Comparison of ENCODE assay signal across 17 cellular contexts in the genomic region with DNA sequence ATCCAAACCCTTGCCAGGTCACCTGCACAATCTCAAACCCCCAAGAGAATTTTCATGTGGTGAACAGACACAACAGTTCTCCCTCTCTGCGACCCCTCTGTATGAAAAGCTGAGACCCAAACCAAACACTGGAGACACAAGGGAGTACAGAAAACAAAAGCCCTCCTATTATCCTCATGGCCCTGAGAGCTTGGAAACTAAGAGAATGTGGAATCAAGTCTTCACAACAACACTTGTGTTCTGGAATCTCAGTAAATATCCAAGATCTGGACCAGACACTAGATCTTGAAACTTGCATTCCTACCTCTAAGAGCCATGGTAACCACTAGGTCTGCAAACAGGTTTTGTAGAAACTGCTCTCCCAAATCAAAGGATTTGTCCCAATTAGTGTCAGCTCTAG.
"Had no signal": no experiment of that assay in that cellular context is flagged by ENCODE, and none has a peak within 500 bp of the region (broad histone marks: within the 10 kb centered on the region; RNA-seq: fewer than 3 reads in every experiment).

No MANE protein-coding gene starts in this region.

- H3K9me3 ChIP-seq: transverse colon, vagina had no signal

- H3K4me3 ChIP-seq: transverse colon, vagina had no signal

- H3K27me3 ChIP-seq: vagina had no signal

- H3K9me3 Mint-ChIP-seq: activated naive CD4-positive, alpha-beta T cell treated with anti-CD3 and anti-CD28 coated beads, Interleukin-2, amount 10 ng/mL, durations not matched to agents 7 days and 5 days had no signal

- H3K27ac Mint-ChIP-seq: activated CD4-positive, alpha-beta T cell treated with anti-CD3 and anti-CD28 coated beads, Interleukin-2, amount 10 ng/mL, durations not matched to agents 7 days and 5 days; activated CD8-positive, alpha-beta T cell treated with anti-CD3 and anti-CD28 coated beads, Interleukin-2, amount 10 ng/mL, durations not matched to agents 7 days and 5 days; activated naive CD4-positive, alpha-beta T cell treated with anti-CD3 and anti-CD28 coated beads, Interleukin-2, amount 10 ng/mL, durations not matched to agents 7 days and 5 days; activated naive CD8-positive, alpha-beta T cell treated with anti-CD3 and anti-CD28 coated beads, Interleukin-2, amount 50 U/mL, for 24 hours; activated T-cell treated with anti-CD3 and anti-CD28 coated beads, Interleukin-2, amount 50 U/mL, for 24 hours; memory B cell; natural killer cell had no signal

- ATAC-seq: activated CD8-positive, alpha-beta T cell treated with anti-CD3 and anti-CD28 coated beads, Interleukin-2, amount 10 ng/mL, durations not matched to agents 7 days and 5 days; activated naive CD8-positive, alpha-beta T cell treated with anti-CD3 and anti-CD28 coated beads, Interleukin-2, amount 50 U/mL, for 24 hours; foreskin keratinocyte; left ventricle myocardium superior; natural killer cell had no signal

- H3K4me1 ChIP-seq: foreskin keratinocyte, vagina had no signal

- DNase-seq: activated CD4-positive, alpha-beta T cell treated with anti-CD3 and anti-CD28 coated beads, Interleukin-2, amount 10 ng/mL, durations not matched to agents 7 days and 5 days; activated CD8-positive, alpha-beta T cell treated with anti-CD3 and anti-CD28 coated beads, Interleukin-2, amount 10 ng/mL, durations not matched to agents 7 days and 5 days; activated naive CD4-positive, alpha-beta T cell treated with anti-CD3 and anti-CD28 coated beads, Interleukin-2, amount 10 ng/mL, durations not matched to agents 7 days and 5 days; activated naive CD8-positive, alpha-beta T cell treated with anti-CD3 and anti-CD28 coated beads, Interleukin-2, amount 50 U/mL, for 24 hours; activated T-cell treated with anti-CD3 and anti-CD28 coated beads, Interleukin-2, amount 50 U/mL, for 24 hours; foreskin keratinocyte; head of caudate nucleus; kidney; left ventricle myocardium superior; natural killer cell; occipital lobe; stimulated activated naive CD4-positive, alpha-beta T cell treated with Interleukin-2 at 50 U/mL for 16 hours; T-helper 1 cell; T1000; transverse colon had no signal

- H3K4me3 Mint-ChIP-seq: activated CD4-positive, alpha-beta T cell treated with anti-CD3 and anti-CD28 coated beads, Interleukin-2, amount 10 ng/mL, durations not matched to agents 7 days and 5 days; activated CD8-positive, alpha-beta T cell treated with anti-CD3 and anti-CD28 coated beads, Interleukin-2, amount 10 ng/mL, durations not matched to agents 7 days and 5 days; activated naive CD4-positive, alpha-beta T cell treated with anti-CD3 and anti-CD28 coated beads, Interleukin-2, amount 10 ng/mL, durations not matched to agents 7 days and 5 days; activated naive CD8-positive, alpha-beta T cell treated with anti-CD3 and anti-CD28 coated beads, Interleukin-2, amount 50 U/mL, for 24 hours; activated T-cell treated with anti-CD3 and anti-CD28 coated beads, Interleukin-2, amount 50 U/mL, for 24 hours; memory B cell; natural killer cell had no signal

- H3K27ac ChIP-seq: foreskin keratinocyte, transverse colon, vagina had no signal

- H3K36me3 ChIP-seq: transverse colon, vagina had no signal

- H3K36me3 Mint-ChIP-seq: activated naive CD4-positive, alpha-beta T cell treated with anti-CD3 and anti-CD28 coated beads, Interleukin-2, amount 10 ng/mL, durations not matched to agents 7 days and 5 days; memory B cell; natural killer cell had no signal
